Comparison of ENCODE assay signal across 3 cellular contexts in genomic region chr3:68866157-68866556, GRCh38.
TF ChIP-seq lines count a peak whose summit lies in the region.

No MANE protein-coding gene starts in this region.

TF ChIP-seq in SK-N-SH, 30 proteins besides CTCF, POLR2A, EP300 and RAD21:
- TF ChIP-seq FOSL2 (IDR thresholded peaks at IDR 0.05; ENCODE audit: borderline replicate concordance, low read depth) = no peak
- TF ChIP-seq PBX3 (IDR thresholded peaks at IDR 0.05) = no peak
- no peak for TF ChIP-seq YY1 (IDR thresholded peaks at IDR 0.05; ENCODE audit: low read depth)
- no peak for TF ChIP-seq NFIC (IDR thresholded peaks at IDR 0.05; ENCODE audit: borderline replicate concordance)
- no peak for TF ChIP-seq IRF3 (IDR thresholded peaks at IDR 0.05; ENCODE audit: low read depth, low read length)
- no peak for TF ChIP-seq ELF1 (IDR thresholded peaks at IDR 0.05)
- TF ChIP-seq TEAD4 (IDR thresholded peaks at IDR 0.05; ENCODE audit: borderline replicate concordance, insufficient read depth) = no peak
- no peak for TF ChIP-seq RCOR1 (IDR thresholded peaks at IDR 0.05; ENCODE audit: low read length)
- TF ChIP-seq SMC3 (IDR thresholded peaks at IDR 0.05; ENCODE audit: low read depth, low read length) = no peak
- no peak for TF ChIP-seq GABPA (IDR thresholded peaks at IDR 0.05; ENCODE audit: low read depth)
- TF ChIP-seq USF2 (IDR thresholded peaks at IDR 0.05; ENCODE audit: borderline replicate concordance, low read depth, low read length) = no peak
- no peak for TF ChIP-seq FOXJ3 (CRISPR knock-in tag; IDR thresholded peaks at IDR 0.05)
- no peak for TF ChIP-seq ZBTB33 (IDR thresholded peaks at IDR 0.05; ENCODE audit: borderline replicate concordance, low read depth)
- TF ChIP-seq MEF2A (IDR thresholded peaks at IDR 0.05; ENCODE audit: borderline replicate concordance, low read depth) = no peak
- no peak for TF ChIP-seq NRF1 (IDR thresholded peaks at IDR 0.05; ENCODE audit: low read depth, low read length)
- no peak for TF ChIP-seq EZH2phosphoT487 (IDR thresholded peaks at IDR 0.05; ENCODE audit: borderline replicate concordance, low read depth)

TF ChIP-seq in SK-N-SH treated with all-trans-retinoic acid at 6 μM for 48 hours, 23 proteins besides CTCF, POLR2A, EP300 and RAD21:
- TF ChIP-seq SNAI2 (CRISPR knock-in tag; IDR thresholded peaks at IDR 0.05) = no peak
- TF ChIP-seq OSR1 (CRISPR knock-in tag; IDR thresholded peaks at IDR 0.05) = no peak
- TF ChIP-seq POU6F1 (CRISPR knock-in tag; IDR thresholded peaks at IDR 0.05; ENCODE audit: borderline replicate concordance, low read depth) = no peak
- no peak for TF ChIP-seq ZNF8 (CRISPR knock-in tag; IDR thresholded peaks at IDR 0.05)
- no peak for TF ChIP-seq BACH2 (CRISPR knock-in tag; IDR thresholded peaks at IDR 0.05; ENCODE audit: borderline replicate concordance)
- no peak for TF ChIP-seq TSHZ2 (CRISPR knock-in tag; IDR thresholded peaks at IDR 0.05)
- no peak for TF ChIP-seq CSRNP3 (CRISPR knock-in tag; IDR thresholded peaks at IDR 0.05)

TF ChIP-seq in H1, 55 proteins besides CTCF, POLR2A, EP300 and RAD21:
- TF ChIP-seq RBBP5 (IDR thresholded peaks at IDR 0.05; ENCODE audit: borderline replicate concordance, low read depth, low read length) (no peak), YY1 (IDR thresholded peaks at IDR 0.05; ENCODE audit: low read depth, low read length) (no peak), EZH2 (IDR thresholded peaks at IDR 0.05; ENCODE audit: low read depth, low read length, severe bottlenecking) (no peak), CTBP2 (IDR thresholded peaks at IDR 0.05; ENCODE audit: borderline replicate concordance, insufficient read depth, insufficient read length, low read length) (no peak), GTF2F1 (IDR thresholded peaks at IDR 0.05; ENCODE audit: borderline replicate concordance, low read depth, low read length) (no peak), USF2 (IDR thresholded peaks at IDR 0.05; ENCODE audit: low read length) (no peak), TCF12 (IDR thresholded peaks at IDR 0.05; ENCODE audit: low read depth, low read length) (no peak), CEBPB (IDR thresholded peaks at IDR 0.05; ENCODE audit: low read depth, low read length) (no peak), MAX (IDR thresholded peaks at IDR 0.05) (no peak), GABPA (IDR thresholded peaks at IDR 0.05; ENCODE audit: borderline replicate concordance, insufficient read depth, low read length) (no peak), RXRA (IDR thresholded peaks at IDR 0.05; ENCODE audit: insufficient read depth, low read depth, low read length) (no peak), CBX8 (IDR thresholded peaks at IDR 0.05; ENCODE audit: borderline replicate concordance, low read depth, low read length) (no peak), FOSL1 (IDR thresholded peaks at IDR 0.05; ENCODE audit: insufficient read depth, low read depth, low read length) (no peak), SP1 (IDR thresholded peaks at IDR 0.05; ENCODE audit: low read depth, low read length) (no peak), CHD2 (IDR thresholded peaks at IDR 0.05; ENCODE audit: low read length) (no peak)
